Comparison of ENCODE assay signal across 25 cellular contexts in the genomic region with DNA sequence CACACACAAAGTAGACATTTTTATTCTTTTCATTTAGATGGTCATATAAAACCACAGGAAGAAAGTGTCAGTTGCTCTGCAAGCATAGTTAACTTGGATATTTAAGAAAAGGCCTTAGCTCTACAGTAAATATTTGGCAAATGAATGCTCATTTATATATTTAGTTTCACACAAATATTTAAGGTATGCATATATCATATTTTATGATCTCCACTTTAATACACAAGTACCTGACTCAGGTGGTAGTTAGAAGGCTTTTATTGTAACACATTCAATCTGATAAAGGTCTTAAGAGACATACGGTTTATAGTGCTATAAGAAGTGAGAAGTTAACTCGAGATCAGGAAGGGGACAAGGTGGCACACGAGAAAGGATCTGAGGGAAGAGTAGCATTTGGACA.
"Had no signal": no experiment of that assay in that cellular context is flagged by ENCODE, and none has a peak within 500 bp of the region (broad histone marks: within the 10 kb centered on the region; RNA-seq: fewer than 3 reads in every experiment).

No MANE protein-coding gene starts in this region.

- DNase-seq: natural killer cell; occipital lobe; ovary; posterior cingulate gyrus; psoas muscle; right cardiac atrium; right lobe of liver; sigmoid colon; small intestine; stimulated activated CD4-positive, alpha-beta T cell treated with anti-CD3 and anti-CD28 coated beads, Interleukin-15, amount 100 ng/mL, for 24 hours; stimulated activated CD4-positive, alpha-beta T cell treated with anti-CD3 and anti-CD28 coated beads, Interleukin-2, amount 100 ng/mL, for 24 hours; stimulated activated CD4-positive, alpha-beta T cell treated with anti-CD3 and anti-CD28 coated beads, Interleukin-2, amount 100 ng/mL, for 48 hours; stimulated activated CD4-positive, alpha-beta T cell treated with anti-CD3 and anti-CD28 coated beads, Interleukin-4, amount 100 ng/mL, for 24 hours; stimulated activated naive B cell treated with anti-CD40 and anti-IgM and Interleukin-4, amounts not matched to agents 10 μg/mL and 1 μg/mL and 100 μg/mL, for 72 hours; stimulated activated naive CD4-positive, alpha-beta T cell treated with Interleukin-2 at 50 U/mL for 16 hours; stomach; thyroid gland; trophoblast cell; upper lobe of left lung had no signal

- H3K27ac ChIP-seq: neural progenitor cell, ovary, parathyroid adenoma, psoas muscle, right lobe of liver, sigmoid colon, stomach, thoracic aorta, thyroid gland, tibial nerve, upper lobe of left lung, vagina had no signal

- H3K4me1 ChIP-seq: neural progenitor cell, parathyroid adenoma, psoas muscle, right lobe of liver, stomach, thyroid gland, tibial nerve, upper lobe of left lung, vagina had no signal

- H3K4me3 ChIP-seq: neural progenitor cell, ovary, psoas muscle, right lobe of liver, sigmoid colon, stomach, thoracic aorta, thyroid gland, tibial nerve, upper lobe of left lung, vagina had no signal

- H3K79me2 ChIP-seq: parathyroid adenoma had no signal

- H3K9ac ChIP-seq: neural progenitor cell, parathyroid adenoma had no signal

- ATAC-seq: natural killer cell; psoas muscle; right cardiac atrium; right lobe of liver; stimulated activated effector memory CD8-positive, alpha-beta T cell treated with anti-CD3 and anti-CD28 coated beads, Interleukin-12 subunit alpha, Interleukin-12 subunit beta, amount 100 ng/mL, for 72 hours; stimulated activated naive B cell treated with anti-CD40 and anti-IgM and Interleukin-4, amounts not matched to agents 10 μg/mL and 1 μg/mL and 100 μg/mL, for 72 hours had no signal

- H3K36me3 ChIP-seq: neural progenitor cell, ovary, right lobe of liver, sigmoid colon, stomach, thoracic aorta, thyroid gland, upper lobe of left lung, vagina had no signal

- H3K27me3 ChIP-seq: neural progenitor cell, ovary, right lobe of liver, sigmoid colon, stomach, thyroid gland, tibial nerve, upper lobe of left lung, vagina had no signal

- H2AFZ ChIP-seq: neural progenitor cell, parathyroid adenoma had no signal

- H3K4me2 ChIP-seq: neural progenitor cell had no signal

- H3K9me3 ChIP-seq: ovary, psoas muscle, right lobe of liver, sigmoid colon, stomach, thoracic aorta, thyroid gland, tibial nerve, upper lobe of left lung, vagina had no signal
